1 cellular context compared by ENCODE assay signal in genomic region chr16:1117169-1117900, GRCh38.
TF ChIP-seq lines count a peak whose summit lies in the region.

No MANE protein-coding gene starts in this region.

TF ChIP-seq in IMR-90, 13 proteins besides CTCF, POLR2A, EP300 and RAD21 (continued from another document):
- TF ChIP-seq MXI1 (IDR thresholded peaks at IDR 0.05; ENCODE audit: borderline replicate concordance, low read depth, low read length), result no peak
- TF ChIP-seq FOS (IDR thresholded peaks at IDR 0.05; ENCODE audit: low read depth, low read length), result no peak
- no peak for TF ChIP-seq RFX5 (IDR thresholded peaks at IDR 0.05; ENCODE audit: low read depth, low read length)
- TF ChIP-seq BHLHE40 (IDR thresholded peaks at IDR 0.05; ENCODE audit: low read depth, low read length), result no peak
- TF ChIP-seq RCOR1 (IDR thresholded peaks at IDR 0.05; ENCODE audit: insufficient replicate concordance, low read length), result no peak
- TF ChIP-seq MAFK (IDR thresholded peaks at IDR 0.05; ENCODE audit: low read depth, low read length), result no peak
- TF ChIP-seq MAZ (IDR thresholded peaks at IDR 0.05; ENCODE audit: borderline replicate concordance, low read depth, low read length), result no peak
- TF ChIP-seq SMC3 (IDR thresholded peaks at IDR 0.05; ENCODE audit: low read depth, low read length), result no peak
- TF ChIP-seq USF2 (IDR thresholded peaks at IDR 0.05; ENCODE audit: low read depth, low read length), result no peak
TF ChIP-seq in IMR-90: peak in this region for 0.
